Comparison of ENCODE assay signal across 8 cellular contexts in the genomic region with DNA sequence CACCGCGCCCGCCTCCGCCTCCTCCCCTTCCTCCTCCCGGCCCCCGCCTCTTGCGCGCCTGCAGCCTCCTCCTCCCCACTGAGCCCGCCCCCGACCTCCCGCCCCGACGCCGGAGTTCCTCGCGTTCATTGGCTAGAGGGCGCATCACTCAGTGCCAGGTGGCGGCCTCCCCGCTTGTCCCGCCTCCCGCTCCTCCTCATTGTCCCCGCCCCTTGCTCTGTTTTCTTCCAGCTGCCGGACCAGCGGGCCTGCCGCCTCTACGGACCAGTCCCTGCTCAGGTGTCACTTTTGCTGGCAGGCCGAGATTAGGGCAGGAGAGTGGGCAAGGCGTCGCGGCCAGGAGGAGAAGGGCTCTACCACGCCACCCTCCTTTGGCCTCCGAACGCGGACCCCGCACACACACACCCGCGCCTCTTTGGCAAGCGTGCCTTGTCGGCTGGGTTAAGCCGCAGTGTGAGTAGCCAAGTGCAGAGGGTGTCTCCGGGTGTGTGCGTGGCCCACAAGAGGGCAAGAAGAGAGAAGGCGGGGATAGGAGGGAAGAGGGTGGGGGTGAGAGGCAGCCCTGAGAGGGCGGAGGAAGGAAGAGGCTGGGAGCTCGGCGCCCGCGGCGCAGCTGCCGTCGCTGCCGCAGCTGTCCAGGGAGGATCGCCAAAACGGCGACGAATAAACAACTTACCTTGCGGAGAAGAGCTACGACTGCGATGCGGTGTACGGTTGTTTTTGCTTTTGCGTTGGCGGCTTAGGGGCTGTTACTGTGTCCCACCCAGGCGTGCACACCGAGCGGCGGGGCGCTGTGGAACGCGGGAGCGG. TPM values are rescaled to one million over a fixed set of nuclear protein-coding genes. Genes with fewer than 3 reads are reported as not detected.
DNase-seq lines count a peak whose midpoint lies in the region; ATAC-seq lines count a peak whose summit lies in the region.

No MANE protein-coding gene starts in this region.

- H3K9me3 Mint-ChIP-seq in memory B cell: no peaks in the 10 kb centered on the region

- H3K27ac Mint-ChIP-seq in memory B cell: peak overlapping the region; percentile 95

- H3K4me1 ChIP-seq in effector memory CD4-positive, alpha-beta T cell (ENCODE audit: control insufficient read depth, insufficient read depth, low read length, poor library complexity, severe bottlenecking): peaks cover 16% of the 10 kb centered on the region

- H3K4me3 ChIP-seq in effector memory CD4-positive, alpha-beta T cell (ENCODE audit: insufficient read depth, low read depth, low read length, poor library complexity, severe bottlenecking): peak overlapping the region; percentile 95

- H3K36me3 ChIP-seq in effector memory CD4-positive, alpha-beta T cell (ENCODE audit: control insufficient read depth, insufficient read depth, low read length): no peaks in the 10 kb centered on the region

- no peaks in the 10 kb centered on the region for H3K36me3 Mint-ChIP-seq in memory B cell

- H3K9me3 ChIP-seq in effector memory CD4-positive, alpha-beta T cell (ENCODE audit: control insufficient read depth, low read length): no peaks in the 10 kb centered on the region

- ATAC-seq in GM21360 (IDR thresholded peaks at IDR 0.05; ENCODE audit: unreplicated experiment): peak; percentile 81
- ATAC-seq in memory B cell (ENCODE audit: low read depth): peak; percentile 72

- H3K27me3 Mint-ChIP-seq in memory B cell: no peaks in the 10 kb centered on the region

- H3K4me1 Mint-ChIP-seq in memory B cell: peaks cover 24% of the 10 kb centered on the region

- H3K27me3 ChIP-seq in effector memory CD4-positive, alpha-beta T cell (replicated peaks; ENCODE audit: control insufficient read depth, insufficient read depth, low read length, poor library complexity, severe bottlenecking): no peaks in the 10 kb centered on the region

- DNase-seq in COLO668 (lab: John Stamatoyannopoulos, UW; ENCODE audit: unreplicated experiment): peak; percentile 97
- DNase-seq in HT-29 (ENCODE audit: low spot score): peak; percentile 95
- DNase-seq in NK-92 (lab: John Stamatoyannopoulos, UW; ENCODE audit: unreplicated experiment): peak; percentile 88
- peak; percentile 98 to 99 for DNase-seq in activated CD8-positive, alpha-beta memory T cell treated with anti-CD3 and anti-CD28 coated beads for 4 hours (ENCODE audit: low read depth in 2 of 2)
- DNase-seq in effector memory CD4-positive, alpha-beta T cell: peak; percentile 97 to 99 (median 98)
- peak; percentile 97 to 98 for DNase-seq in memory B cell (ENCODE audit: low spot score in 2 of 2)
- peak; percentile 99 for DNase-seq in stimulated activated CD8-positive, alpha-beta memory T cell treated with anti-CD3 and anti-CD28 coated beads, Interleukin-12 subunit alpha, Interleukin-12 subunit beta, amount 100 ng/mL, for 1 hour (ENCODE audit: low read depth)

- H3K4me3 Mint-ChIP-seq in memory B cell: peak overlapping the region; percentile 97

- H3K27ac ChIP-seq in effector memory CD4-positive, alpha-beta T cell (ENCODE audit: insufficient read depth, low read length, poor library complexity, severe bottlenecking): peak overlapping the region; percentile 86

RNA-seq across cellular contexts. Expression of gene PPP3CA, which starts 0.4 kb away (rescaled TPM):
- total RNA-seq in HT-29 (2014; rRNA removed; shearing (Covaris generic)): 20.3 and 20.6 TPM in 2 replicates

Comparison
In these comparisons a context has a peak if more than half of its experiments do, and no peak if none do; other contexts are left out.
1. Peak in every context shown above with its lines: DNase-seq, ATAC-seq, H3K4me3 ChIP-seq and H3K27ac ChIP-seq.